ENCODE assay signal across 21 cellular contexts in genomic region chr2:43025709-43026290, GRCh38.
A peak's percentile ranks its signal among the peaks of the same experiment; 100 is the strongest.
DNase-seq lines count a peak whose midpoint lies in the region; ATAC-seq, FAIRE-seq and TF ChIP-seq lines count a peak whose summit lies in the region.
"Had no signal": no experiment of that assay in that cellular context is flagged by ENCODE, and none has a peak within 500 bp of the region (broad histone marks: within the 10 kb centered on the region; RNA-seq: fewer than 3 reads in every experiment).

No MANE protein-coding gene starts in this region.

- H3K27me3 Mint-ChIP-seq in chondrocyte (ENCODE audit: low read depth), result no peaks in the 10 kb centered on the region
- H3K27me3 Mint-ChIP-seq: activated CD4-positive, alpha-beta T cell treated with anti-CD3 and anti-CD28 coated beads, Interleukin-2, amount 10 ng/mL, durations not matched to agents 7 days and 5 days; B cell had no signal

- no peak overlapping the region for H3K4me3 ChIP-seq in muscle layer of colon (ENCODE audit: low read depth in 1 of 2, low read length in 2 of 2)
- H3K4me3 ChIP-seq in kidney (ENCODE audit: low read length in 2 of 2), result no peak overlapping the region
- H3K4me3 ChIP-seq: heart right ventricle, SJCRH30, thoracic aorta had no signal

- H3K27ac Mint-ChIP-seq in chondrocyte (ENCODE audit: unreplicated experiment), result no peak overlapping the region
- H3K27ac Mint-ChIP-seq: activated CD4-positive, alpha-beta T cell treated with anti-CD3 and anti-CD28 coated beads, Interleukin-2, amount 10 ng/mL, durations not matched to agents 7 days and 5 days; activated naive CD4-positive, alpha-beta T cell treated with anti-CD3 and anti-CD28 coated beads, Interleukin-2, amount 10 ng/mL, durations not matched to agents 7 days and 5 days; B cell had no signal

- no peaks in the 10 kb centered on the region for H3K36me3 ChIP-seq in muscle layer of colon (ENCODE audit: insufficient read depth, low read length)
- H3K36me3 ChIP-seq in kidney (ENCODE audit: control insufficient read depth in 1 of 2, insufficient read depth in 2 of 2, low read length in 2 of 2), result no peaks in the 10 kb centered on the region
- H3K36me3 ChIP-seq: heart right ventricle, SJCRH30, thoracic aorta had no signal

- intact Hi-C loops in kidney (cut with DNase I), result no loop called here

- H3K36me3 Mint-ChIP-seq in chondrocyte (ENCODE audit: low read depth), result peaks cover 5% of the 10 kb centered on the region

- FAIRE-seq in urothelium cell line (lab: Jason Lieb, UNC) (peak; percentile 63), kidney (lab: Jason Lieb, UNC) (no peak)
- FAIRE-seq: bronchial epithelial cell, islet of Langerhans had no signal

- peak overlapping the region; percentile 19 for H3K27ac ChIP-seq in muscle layer of colon (ENCODE audit: low read depth, low read length)
- H3K27ac ChIP-seq in kidney (ENCODE audit: low read depth in 2 of 2, low read length in 2 of 2), result no peak overlapping the region
- H3K27ac ChIP-seq: SJCRH30, thoracic aorta had no signal

- H3K4me1 ChIP-seq in muscle layer of colon (ENCODE audit: insufficient read depth, low read length), result peaks cover 11% of the 10 kb centered on the region
- peaks cover 3 to 4% of the 10 kb centered on the region in 2 donors for H3K4me1 ChIP-seq in kidney (ENCODE audit: control insufficient read depth in 1 of 2, insufficient read depth in 1 of 2, low read depth in 1 of 2, low read length in 2 of 2)

- H3K9me3 ChIP-seq in muscle layer of colon (ENCODE audit: low read length) (no peaks in the 10 kb centered on the region), kidney (ENCODE audit: control insufficient read depth in 1 of 2, low read length in 2 of 2) (no peaks in the 10 kb centered on the region)
- H3K9me3 ChIP-seq: SJCRH30 had no signal

- H3K9me3 Mint-ChIP-seq in chondrocyte (ENCODE audit: low read depth), result peaks cover 6% of the 10 kb centered on the region

- no peak overlapping the region for H3K4me3 Mint-ChIP-seq in chondrocyte (ENCODE audit: unreplicated experiment)
- H3K4me3 Mint-ChIP-seq: activated CD4-positive, alpha-beta T cell treated with anti-CD3 and anti-CD28 coated beads, Interleukin-2, amount 10 ng/mL, durations not matched to agents 7 days and 5 days; activated naive CD4-positive, alpha-beta T cell treated with anti-CD3 and anti-CD28 coated beads, Interleukin-2, amount 10 ng/mL, durations not matched to agents 7 days and 5 days; B cell had no signal

- no peaks in the 10 kb centered on the region for H3K27me3 ChIP-seq in muscle layer of colon (ENCODE audit: control insufficient read depth in 1 of 2, insufficient read depth in 2 of 2, low read length in 2 of 2)
- H3K27me3 ChIP-seq: heart right ventricle, SJCRH30 had no signal

- ATAC-seq in GM18907 (IDR thresholded peaks at IDR 0.05; ENCODE audit: unreplicated experiment), result no peak
- ATAC-seq in HG02588 (IDR thresholded peaks at IDR 0.05; ENCODE audit: unreplicated experiment), result no peak

- peaks cover 9% of the 10 kb centered on the region for H3K4me1 Mint-ChIP-seq in chondrocyte (ENCODE audit: low read depth)

- DNase-seq in NCI-H82 (lab: John Stamatoyannopoulos, UW), result peak; percentile 97
- DNase-seq in chondrocyte (ENCODE audit: low spot score), result peak; percentile 21
- DNase-seq in urothelium cell line (ENCODE audit: low spot score), result no peak
- no peak for DNase-seq in kidney
- DNase-seq: activated CD4-positive, alpha-beta T cell treated with anti-CD3 and anti-CD28 coated beads, Interleukin-2, amount 10 ng/mL, durations not matched to agents 7 days and 5 days; activated naive CD4-positive, alpha-beta T cell treated with anti-CD3 and anti-CD28 coated beads, Interleukin-2, amount 10 ng/mL, durations not matched to agents 7 days and 5 days; activated T-cell treated with anti-CD3 and anti-CD28 coated beads for 4 hours; DMS79; heart right ventricle; midbrain; NCI-H1105; occipital lobe; SJCRH30; stimulated activated CD4-positive, alpha-beta T cell treated with anti-CD3 and anti-CD28 coated beads, Interleukin-4, amount 100 ng/mL, for 1 hour had no signal

- TF ChIP-seq CTCF in chondrocyte (IDR thresholded peaks at IDR 0.05) (no peak), kidney (IDR thresholded peaks at IDR 0.05; ENCODE audit: borderline replicate concordance, extremely low read depth, insufficient read depth) (no peak)

- H3K9ac ChIP-seq in muscle layer of colon (ENCODE audit: low read length), result no peak overlapping the region
- no peak overlapping the region for H3K9ac ChIP-seq in kidney (ENCODE audit: low read length in 2 of 2)

Comparison
In these comparisons a context has a peak if more than half of its experiments do, and no peak if none do; other contexts are left out.
1. DNase-seq: peak in NCI-H82 (single experiment) and chondrocyte (single experiment); none in urothelium cell line (single experiment) and kidney (single experiment).